Comparison of ENCODE assay signal across 24 cellular contexts in genomic region chr9:69949396-69949795, GRCh38.
DNase-seq lines count a peak whose midpoint lies in the region; ATAC-seq and TF ChIP-seq lines count a peak whose summit lies in the region.
"Had no signal": no experiment of that assay in that cellular context is flagged by ENCODE, and none has a peak within 500 bp of the region (broad histone marks: within the 10 kb centered on the region; RNA-seq: fewer than 3 reads in every experiment).

No MANE protein-coding gene starts in this region.

- no peak overlapping the region for H2BK120ac ChIP-seq in mesendoderm (ENCODE audit: low read depth, low read length)

- peak overlapping the region; percentile 54 for H2AFZ ChIP-seq in GM23248
- no peak overlapping the region for H2AFZ ChIP-seq in smooth muscle cell (ENCODE audit: low read depth)

- TF ChIP-seq CTCF in cardiac fibroblast (IDR thresholded peaks at IDR 0.05; ENCODE audit: low read depth, low read length) (no peak), fibroblast of the aortic adventitia (IDR thresholded peaks at IDR 0.05; ENCODE audit: insufficient read depth, low read length) (no peak), smooth muscle cell (IDR thresholded peaks at IDR 0.05; ENCODE audit: borderline replicate concordance, insufficient read depth, poor library complexity, severe bottlenecking) (no peak), foreskin keratinocyte (conservative IDR thresholded peaks at IDR 0.05) (no peak), ascending aorta (IDR thresholded peaks at IDR 0.05) (no peak)

- no peak for ATAC-seq in foreskin keratinocyte

- H3K9ac ChIP-seq in GM23248 (peak overlapping the region; percentile 62), smooth muscle cell (ENCODE audit: low read depth) (no peak overlapping the region), mesendoderm (ENCODE audit: low read length) (no peak overlapping the region)

- no peak overlapping the region for H4K5ac ChIP-seq in mesendoderm (ENCODE audit: low read length)

- H3F3A ChIP-seq in GM23248 (ENCODE audit: insufficient read depth) = peaks cover 37% of the 10 kb centered on the region
- H3F3A ChIP-seq in smooth muscle cell (ENCODE audit: low read depth) = peaks cover 16% of the 10 kb centered on the region

- H4K20me1 ChIP-seq in GM23248 (ENCODE audit: insufficient read depth) = no peaks in the 10 kb centered on the region
- H4K20me1 ChIP-seq in smooth muscle cell (ENCODE audit: low read depth) = no peaks in the 10 kb centered on the region

- H4K8ac ChIP-seq in mesendoderm (ENCODE audit: low read depth, low read length) = no peak overlapping the region

- H3K9me2 ChIP-seq in GM23248 (ENCODE audit: insufficient read depth) = no peaks in the 10 kb centered on the region

- no peak overlapping the region for H3K56ac ChIP-seq in mesendoderm (ENCODE audit: low read length)

- H3K27me3 ChIP-seq in GM23248 (replicated peaks; ENCODE audit: insufficient read depth) (no peaks in the 10 kb centered on the region), smooth muscle cell (ENCODE audit: low read depth) (no peaks in the 10 kb centered on the region), foreskin keratinocyte (no peaks in the 10 kb centered on the region), ascending aorta (no peaks in the 10 kb centered on the region), mesendoderm (ENCODE audit: insufficient read depth, low read length, poor library complexity) (no peaks in the 10 kb centered on the region)
- H3K27me3 ChIP-seq: dorsolateral prefrontal cortex had no signal

- H3K9me3 ChIP-seq in GM23248 (ENCODE audit: low read depth) (no peaks in the 10 kb centered on the region), smooth muscle cell (replicated peaks; ENCODE audit: low read depth) (no peaks in the 10 kb centered on the region), ascending aorta (no peaks in the 10 kb centered on the region)
- H3K9me3 ChIP-seq: left ventricle myocardium inferior had no signal

- no peaks in the 10 kb centered on the region for H3K79me2 ChIP-seq in GM23248 (ENCODE audit: insufficient read depth)
- no peaks in the 10 kb centered on the region for H3K79me2 ChIP-seq in smooth muscle cell (ENCODE audit: low read depth)
- no peaks in the 10 kb centered on the region for H3K79me2 ChIP-seq in mesendoderm (ENCODE audit: control insufficient read depth, insufficient read depth, low read length)

- WGBS in GM23248 (ENCODE audit: low coverage in 1 of 2, low lambda C conversion rate in 2 of 2, missing lambda C conversion rate in 2 of 2), 2 experiments = 21 to 42% methylated on average over 2 of the region's 2 CpGs
- WGBS in smooth muscle cell (ENCODE audit: low lambda C conversion rate) = 58% methylated on average over 2 of the region's 2 CpGs
- no CpG with 5 or more reads among the region's 2 CpGs for WGBS in mesendoderm (ENCODE audit: extremely low coverage, insufficient coverage, low lambda C conversion rate)

- no peak overlapping the region for H2BK5ac ChIP-seq in mesendoderm (ENCODE audit: low read length)

- no peak overlapping the region for H3K4me3 ChIP-seq in GM23248
- no peak overlapping the region for H3K4me3 ChIP-seq in cardiac fibroblast (replicated peaks in 1 of 2; ENCODE audit: low read depth in 2 of 2, low read length in 2 of 2)
- no peak overlapping the region for H3K4me3 ChIP-seq in fibroblast of the aortic adventitia (ENCODE audit: low read depth, low read length)
- no peak overlapping the region for H3K4me3 ChIP-seq in smooth muscle cell
- no peak overlapping the region for H3K4me3 ChIP-seq in ascending aorta
- no peak overlapping the region for H3K4me3 ChIP-seq in mesendoderm (ENCODE audit: low read length)
- H3K4me3 ChIP-seq: cardiac muscle cell, dorsolateral prefrontal cortex, left ventricle myocardium inferior, SK-N-MC had no signal

- H3K23ac ChIP-seq in mesendoderm (ENCODE audit: low read length) = no peak overlapping the region

- DNase-seq in GM23248 = peak; percentile 65
- peak; percentile 60 to 66 for DNase-seq in cardiac fibroblast (ENCODE audit: low read depth in 2 of 2)
- peak; percentile 92 for DNase-seq in fibroblast of the aortic adventitia (ENCODE audit: low read depth)
- no peak for DNase-seq in smooth muscle cell (lab: John Stamatoyannopoulos, UW; ENCODE audit: unreplicated experiment)
- no peak for DNase-seq in NCI-H2227 (lab: John Stamatoyannopoulos, UW; ENCODE audit: unreplicated experiment)
- DNase-seq in foreskin keratinocyte = no peak
- DNase-seq in ascending aorta (ENCODE audit: low spot score in 2 of 2) = no peak
- no peak for DNase-seq in mesendoderm
- DNase-seq: activated CD4-positive, alpha-beta T cell treated with anti-CD3 and anti-CD28 coated beads for 48 hours; activated naive CD4-positive, alpha-beta T cell; activated T-cell treated with anti-CD3 and anti-CD28 coated beads, Interleukin-2, amount 50 U/mL, for 48 hours; AML-193; CD4-positive, alpha-beta memory T cell; DMS 273 treated with DMSO at 0.1 percent for 48 hours; dorsolateral prefrontal cortex; hypothalamus; KG1; left ventricle myocardium inferior; NCI-H1694; NCI-H524 treated with DMSO at 0.1 percent for 48 hours; posterior cingulate gyrus had no signal

- H3K36me3 ChIP-seq in GM23248 (ENCODE audit: low read depth) = no peaks in the 10 kb centered on the region
- no peaks in the 10 kb centered on the region for H3K36me3 ChIP-seq in smooth muscle cell (ENCODE audit: low read depth)
- H3K36me3 ChIP-seq in ascending aorta = no peaks in the 10 kb centered on the region
- H3K36me3 ChIP-seq in mesendoderm (ENCODE audit: control insufficient read depth, insufficient read depth, low read length) = no peaks in the 10 kb centered on the region
- H3K36me3 ChIP-seq: cardiac muscle cell, left ventricle myocardium inferior had no signal

- H3K27ac ChIP-seq in GM23248 = peak overlapping the region; percentile 85
- peak overlapping the region; percentile 16 for H3K27ac ChIP-seq in smooth muscle cell (ENCODE audit: low read depth)
- H3K27ac ChIP-seq in foreskin keratinocyte = no peak overlapping the region
- no peak overlapping the region for H3K27ac ChIP-seq in ascending aorta
- H3K27ac ChIP-seq in mesendoderm (ENCODE audit: low read depth, low read length) = no peak overlapping the region
- H3K27ac ChIP-seq: cardiac muscle cell, dorsolateral prefrontal cortex, left ventricle myocardium inferior, SK-N-MC, VCaP had no signal

- H3K4me1 ChIP-seq in GM23248 (ENCODE audit: insufficient read depth) (peaks cover 43% of the 10 kb centered on the region), smooth muscle cell (ENCODE audit: low read depth) (peaks cover 12% of the 10 kb centered on the region), foreskin keratinocyte (peaks cover 13% of the 10 kb centered on the region), ascending aorta (no peaks in the 10 kb centered on the region), mesendoderm (ENCODE audit: control insufficient read depth, low read depth, low read length) (no peaks in the 10 kb centered on the region)

- no peak overlapping the region for H2BK15ac ChIP-seq in mesendoderm (replicated peaks; ENCODE audit: low read depth)

- H3K4ac ChIP-seq in mesendoderm (ENCODE audit: low read depth, low read length) = no peak overlapping the region

- intact Hi-C loops in ascending aorta (cut with DNase I) = no loop called here

- in situ Hi-C loops in GM23248 (cut with MboI) = no loop called here

- no peak overlapping the region for H3K18ac ChIP-seq in mesendoderm (ENCODE audit: low read length)

- no peaks in the 10 kb centered on the region for H3K79me1 ChIP-seq in mesendoderm (ENCODE audit: low read length)

- H3K4me2 ChIP-seq in GM23248 (ENCODE audit: unreplicated experiment) (peak overlapping the region; percentile 26), smooth muscle cell (no peak overlapping the region), mesendoderm (ENCODE audit: low read length) (no peak overlapping the region)

- no peak overlapping the region for H2AK5ac ChIP-seq in mesendoderm (ENCODE audit: low read length)

Comparison
In these comparisons a context has a peak if more than half of its experiments do, and no peak if none do; other contexts are left out.
1. DNase-seq: peak in GM23248 (single experiment), cardiac fibroblast (2 of 2) and fibroblast of the aortic adventitia (single experiment); none in smooth muscle cell (single experiment), NCI-H2227 (single experiment), foreskin keratinocyte (0 of 2), ascending aorta (0 of 2) and mesendoderm (single experiment).
2. H3K27ac ChIP-seq: peak in GM23248 (single experiment) and smooth muscle cell (single experiment); none in foreskin keratinocyte (single experiment), ascending aorta (0 of 2) and mesendoderm (single experiment).